20 cellular contexts compared by ENCODE assay signal in genomic region chr17:69286257-69286656, GRCh38. TPM values are rescaled to one million over a fixed set of nuclear protein-coding genes. Genes with fewer than 3 reads are reported as not detected.
DNase-seq lines count a peak whose midpoint lies in the region; ATAC-seq, FAIRE-seq and TF ChIP-seq lines count a peak whose summit lies in the region.
"Had no signal": no experiment of that assay in that cellular context is flagged by ENCODE, and none has a peak within 500 bp of the region (broad histone marks: within the 10 kb centered on the region; RNA-seq: fewer than 3 reads in every experiment).

No MANE protein-coding gene starts in this region.

- H3K9ac ChIP-seq in SK-N-SH, result no peak overlapping the region

- TF ChIP-seq EP300 in SK-N-SH (IDR thresholded peaks at IDR 0.05; ENCODE audit: borderline replicate concordance in 1 of 2, low read depth in 1 of 2, low read length in 1 of 2), result peak in 1 of 2 experiments; percentile 52; a peak in 1 of 4 replicates

- peaks cover 21% of the 10 kb centered on the region for H3K4me1 ChIP-seq in ACC112 (ENCODE audit: control insufficient read depth, insufficient read depth, low read length, unreplicated experiment)
- peaks cover 0 to 10% of the 10 kb centered on the region in 2 experiments; a peak in 2 of 4 replicates for H3K4me1 ChIP-seq in SK-N-SH (ENCODE audit: control insufficient read depth in 1 of 2, insufficient read depth in 2 of 2, low read depth in 1 of 2, low read length in 1 of 2)
- H3K4me1 ChIP-seq in foreskin keratinocyte, result peaks cover 20% of the 10 kb centered on the region
- H3K4me1 ChIP-seq: SJCRH30 had no signal

- H3K79me2 ChIP-seq in ACC112 (ENCODE audit: control insufficient read depth, insufficient read depth, low read length, unreplicated experiment) (no peaks in the 10 kb centered on the region), SK-N-SH (ENCODE audit: insufficient read depth) (no peaks in the 10 kb centered on the region)

- ATAC-seq in foreskin keratinocyte, result peak; percentile 82
- no peak for ATAC-seq in HG02884 (IDR thresholded peaks at IDR 0.05; ENCODE audit: unreplicated experiment)

- no peak for TF ChIP-seq CTCF in SK-N-SH (IDR thresholded peaks at IDR 0.05)
- TF ChIP-seq CTCF in foreskin keratinocyte (conservative IDR thresholded peaks at IDR 0.05), result no peak

- H3K27ac ChIP-seq in ACC112 (ENCODE audit: low read depth, low read length) (peak overlapping the region; percentile 43), SK-N-SH (ENCODE audit: low read depth in 2 of 2, low read length in 1 of 2) (peak overlapping the region in 1 of 2 experiments; percentile 56; a peak in 2 of 4 replicates), foreskin keratinocyte (no peak overlapping the region)
- H3K27ac ChIP-seq: HL-60, SJCRH30 had no signal

- H3K27me3 ChIP-seq in ACC112 (ENCODE audit: insufficient read depth, low read length), result no peaks in the 10 kb centered on the region
- H3K27me3 ChIP-seq in SK-N-SH (ENCODE audit: insufficient read depth), result no peaks in the 10 kb centered on the region
- H3K27me3 ChIP-seq in foreskin keratinocyte, result no peaks in the 10 kb centered on the region
- H3K27me3 ChIP-seq: SJCRH30 had no signal

- no peak for FAIRE-seq in H54 (lab: Jason Lieb, UNC)
- FAIRE-seq: G401.6, GM18507 had no signal

- CTCF ChIA-PET in SK-N-SH (lab: Yijun Ruan, JAX), result no interaction called here

- peaks cover 3% of the 10 kb centered on the region; the same call in 1 of the 2 replicates for H3K36me3 ChIP-seq in ACC112 (ENCODE audit: insufficient read depth, low read length)
- H3K36me3 ChIP-seq in SK-N-SH (replicated peaks in 1 of 2; ENCODE audit: control insufficient read depth in 1 of 2, insufficient read depth in 2 of 2, low read length in 1 of 2), result peaks cover 0 to 10% of the 10 kb centered on the region in 2 experiments
- H3K36me3 ChIP-seq: SJCRH30 had no signal

- no peak for TF ChIP-seq POLR2A in H54 (IDR thresholded peaks at IDR 0.05; ENCODE audit: low read depth, low read length)

- TF ChIP-seq RAD21 in SK-N-SH (IDR thresholded peaks at IDR 0.05; ENCODE audit: low read length), result no peak

- peaks cover 22% of the 10 kb centered on the region for H3F3A ChIP-seq in SK-N-SH (replicated peaks; ENCODE audit: insufficient read depth)

- POLR2A ChIA-PET in SK-N-SH (lab: Yijun Ruan, JAX), result no interaction called here

- no peaks in the 10 kb centered on the region for H4K20me1 ChIP-seq in SK-N-SH (ENCODE audit: insufficient read depth)

- no peak overlapping the region for H2AFZ ChIP-seq in ACC112 (ENCODE audit: low read length, unreplicated experiment)
- H2AFZ ChIP-seq in SK-N-SH (ENCODE audit: low read depth), result no peak overlapping the region

- H3K4me2 ChIP-seq in SK-N-SH, result no peak overlapping the region

- DNase-seq in HCEC 1CT (peak; percentile 55), SK-N-SH (no peak), foreskin keratinocyte (peak; percentile 42 to 72), H54 (ENCODE audit: insufficient read length, low spot score) (no peak), DMS 273 treated with DMSO at 0.1 percent for 48 hours (lab: John Stamatoyannopoulos, UW) (no peak), T1000 (lab: John Stamatoyannopoulos, UW) (no peak)
- DNase-seq: DMS79 treated with DMSO at 0.1 percent for 48 hours, H9, KBM-7, MM.1S, NCI-H1048, NCI-H1417 treated with DMSO at 0.1 percent for 48 hours, NCI-H187, NCI-H2107, SJCRH30 had no signal

- H3K4me3 ChIP-seq in ACC112 (ENCODE audit: low read depth, low read length) (no peak overlapping the region), SK-N-SH (ENCODE audit: low read depth in 2 of 2, low read length in 1 of 2) (no peak overlapping the region)
- H3K4me3 ChIP-seq: SJCRH30 had no signal

- no peaks in the 10 kb centered on the region for H3K9me3 ChIP-seq in SK-N-SH
- H3K9me3 ChIP-seq: SJCRH30 had no signal

- H3K9me2 ChIP-seq in SK-N-SH, result 0 out of 2 replicates have a peak, but pooled peaks cover 6% of the 10 kb centered on the region

TF ChIP-seq in SK-N-SH, 30 proteins besides CTCF, POLR2A, EP300 and RAD21 (continues in another document):
- TF ChIP-seq POLR2AphosphoS5 (IDR thresholded peaks at IDR 0.05; ENCODE audit: low read depth, low read length) (no peak), RCOR1 (IDR thresholded peaks at IDR 0.05; ENCODE audit: low read length) (no peak), CHD2 (IDR thresholded peaks at IDR 0.05; ENCODE audit: low read length, partially characterized antibody) (no peak), MAX (IDR thresholded peaks at IDR 0.05; ENCODE audit: low read depth) (no peak), FOXJ3 (CRISPR knock-in tag; IDR thresholded peaks at IDR 0.05) (no peak), JUND (IDR thresholded peaks at IDR 0.05) (peak; percentile 62), FOSL2 (IDR thresholded peaks at IDR 0.05; ENCODE audit: borderline replicate concordance, low read depth) (peak; percentile 73), GATA2 (CRISPR knock-in tag; IDR thresholded peaks at IDR 0.05) (no peak), MXI1 (IDR thresholded peaks at IDR 0.05; ENCODE audit: low read depth, low read length) (no peak), TEAD4 (IDR thresholded peaks at IDR 0.05; ENCODE audit: borderline replicate concordance, insufficient read depth) (peak; percentile 47; the same call in 1 of the 2 replicates), REST (IDR thresholded peaks at IDR 0.05; ENCODE audit: low read depth, low read length) (no peak), MEF2A (IDR thresholded peaks at IDR 0.05; ENCODE audit: borderline replicate concordance, low read depth) (no peak), NFIC (IDR thresholded peaks at IDR 0.05; ENCODE audit: borderline replicate concordance) (0 out of 2 replicates have a peak, but pooled peaks have one; percentile 18), TAF1 (IDR thresholded peaks at IDR 0.05; ENCODE audit: borderline replicate concordance, low read depth, low read length) (no peak), TCF12 (IDR thresholded peaks at IDR 0.05) (peak; percentile 55), IRF3 (IDR thresholded peaks at IDR 0.05; ENCODE audit: low read depth, low read length) (no peak), PBX3 (IDR thresholded peaks at IDR 0.05) (peak; percentile 34; the same call in 1 of the 2 replicates)

RNA-seq across cellular contexts. Expression of gene ABCA5, which starts 40.7 kb away (rescaled TPM):
- 2.0 and 3.6 TPM in 2 replicates for polyA plus RNA-seq in SK-N-SH (2012; rRNA removed)
- 2.1 and 2.3 TPM in 2 replicates for polyA plus RNA-seq in SK-N-SH (2012; cell fraction: cytosol; rRNA removed)
- 4.1 and 10.5 TPM in 2 replicates for polyA plus RNA-seq in SK-N-SH (2012; cell fraction: nucleus; rRNA removed)
- 7.4 and 8.1 TPM in 2 replicates for total RNA-seq in foreskin keratinocyte
- polyA plus RNA-seq in foreskin keratinocyte, result 1.9 and 2.0 TPM in 2 replicates
- total RNA-seq: SJCRH30 had no signal

RNA-seq across cellular contexts. Expression of gene ABCA10, which starts 57.6 kb away (rescaled TPM):
- 0.07 and 0.11 TPM in 2 replicates for polyA plus RNA-seq in SK-N-SH (2012; rRNA removed)
- 0.05 and 0.10 TPM in 2 replicates for polyA plus RNA-seq in SK-N-SH (2012; cell fraction: cytosol; rRNA removed)
- polyA plus RNA-seq in SK-N-SH (2012; cell fraction: nucleus; rRNA removed), result 0.38 and 0.48 TPM in 2 replicates
- 0.11 and 0.41 TPM in 2 replicates for total RNA-seq in foreskin keratinocyte
- polyA plus RNA-seq in foreskin keratinocyte, result 0.04 and 0.12 TPM in 2 replicates
- total RNA-seq: H9, SJCRH30 had no signal

Comparison
In these comparisons a context has a peak if more than half of its experiments do, and no peak if none do; other contexts are left out.
1. DNase-seq: peak in HCEC 1CT (single experiment) and foreskin keratinocyte (2 of 2); none in SK-N-SH (single experiment), H54 (single experiment), DMS 273 treated with DMSO at 0.1 percent for 48 hours (single experiment) and T1000 (single experiment).